ENCODE assay signal across 1 cellular context in genomic region chrX:42246814-42247213, GRCh38.
TF ChIP-seq lines count a peak whose summit lies in the region.

No MANE protein-coding gene starts in this region.

TF ChIP-seq in A549, 52 proteins besides CTCF, POLR2A, EP300 and RAD21 (continued from another document):
- TF ChIP-seq PBX3 (IDR thresholded peaks at IDR 0.05), result no peak
